Comparison of ENCODE assay signal across 8 cellular contexts in the genomic region with DNA sequence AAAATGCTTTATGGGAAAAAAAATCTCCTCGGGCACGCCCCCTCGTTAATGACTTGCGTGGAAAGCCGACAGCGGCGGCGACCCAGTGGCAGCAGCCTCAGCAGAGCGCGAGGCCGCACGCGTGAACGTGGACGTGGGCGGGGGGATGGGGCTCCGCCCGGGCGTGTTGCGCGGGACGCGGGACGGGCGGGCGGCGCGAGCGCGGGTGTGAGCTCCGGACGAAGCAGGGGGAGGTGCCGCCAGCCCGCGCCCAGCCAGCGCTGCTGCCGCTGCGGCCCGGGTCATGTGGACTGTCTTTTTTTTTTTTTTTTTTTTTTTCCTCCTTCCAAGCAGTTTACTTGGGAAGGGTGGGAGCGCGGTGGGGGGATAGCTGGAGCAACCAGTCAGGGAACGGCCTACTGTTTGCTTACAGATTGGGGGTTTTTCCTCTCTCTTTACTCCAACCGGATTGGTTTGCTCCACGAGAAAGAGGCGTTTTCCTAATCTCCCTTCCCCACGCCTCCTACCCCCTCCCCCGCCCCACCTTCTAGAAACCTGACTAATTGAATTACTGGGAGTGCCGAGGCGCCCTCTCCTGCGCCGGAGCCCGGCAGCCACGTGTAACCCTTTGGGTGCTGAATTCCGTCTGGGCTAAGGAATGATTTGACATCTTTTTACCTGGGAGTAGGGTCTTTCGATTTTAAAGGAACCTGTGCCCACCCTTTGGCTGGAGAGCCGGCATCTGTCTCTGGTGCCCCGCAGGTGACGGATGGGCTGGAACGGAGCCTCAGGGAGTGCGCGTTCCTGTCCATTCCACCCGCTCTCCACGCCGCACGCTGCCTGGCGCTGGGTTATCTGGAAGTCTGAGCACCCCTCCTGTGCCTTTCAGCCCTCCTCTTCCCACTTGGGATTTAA. TPM values are rescaled to one million over a fixed set of nuclear protein-coding genes. Genes with fewer than 3 reads are reported as not detected.
DNase-seq lines count a peak whose midpoint lies in the region; ATAC-seq and TF ChIP-seq lines count a peak whose summit lies in the region.

No MANE protein-coding gene starts in this region.

- POLR2A ChIA-PET in activated naive CD8-positive, alpha-beta T cell treated with anti-CD3 and anti-CD28 coated beads, Interleukin-2, amount 10 ng/mL, durations not matched to agents 7 days and 5 days (lab: Charles Lee) = interaction anchor here (0.7 kb wide), 3 partner anchors 9 to 393 kb away, joined by 4 to 6 read pairs (median 4); no protein-coding TSS in a partner anchor

- peak overlapping the region; percentile 75 for H3K4me3 Mint-ChIP-seq in activated naive CD8-positive, alpha-beta T cell treated with anti-CD3 and anti-CD28 coated beads, Interleukin-2, amount 10 ng/mL, durations not matched to agents 7 days and 5 days
- H3K4me3 Mint-ChIP-seq in neural crest cell = peak overlapping the region; percentile 90

- ATAC-seq in HG02981 (IDR thresholded peaks at IDR 0.05; ENCODE audit: unreplicated experiment) = peak; percentile 22
- no peak for ATAC-seq in activated naive CD8-positive, alpha-beta T cell treated with anti-CD3 and anti-CD28 coated beads, Interleukin-2, amount 10 ng/mL, durations not matched to agents 7 days and 5 days (ENCODE audit: low read depth)

- H3K9me3 Mint-ChIP-seq in activated naive CD8-positive, alpha-beta T cell treated with anti-CD3 and anti-CD28 coated beads, Interleukin-2, amount 10 ng/mL, durations not matched to agents 7 days and 5 days = no peaks in the 10 kb centered on the region
- no peaks in the 10 kb centered on the region for H3K9me3 Mint-ChIP-seq in neural crest cell

- DNase-seq in Caki2 (ENCODE audit: low read depth) (peak; percentile 98), NCI-H526 (lab: John Stamatoyannopoulos, UW) (peak; percentile 92 to 93), glomerular visceral epithelial cell (ENCODE audit: extremely low spot score) (peak; percentile 99), neural crest cell (ENCODE audit: low read depth, low spot score) (peak; percentile 69), KG1 (lab: John Stamatoyannopoulos, UW) (no peak), SKM-1 treated with dmso at 0.1 percent for 144 hours (lab: John Stamatoyannopoulos, UW; ENCODE audit: unreplicated experiment) (no peak)
- DNase-seq in activated naive CD8-positive, alpha-beta T cell treated with anti-CD3 and anti-CD28 coated beads, Interleukin-2, amount 10 ng/mL, durations not matched to agents 7 days and 5 days = peak; percentile 42

- H3K4me1 Mint-ChIP-seq in activated naive CD8-positive, alpha-beta T cell treated with anti-CD3 and anti-CD28 coated beads, Interleukin-2, amount 10 ng/mL, durations not matched to agents 7 days and 5 days = peaks cover 28% of the 10 kb centered on the region
- peaks cover 16% of the 10 kb centered on the region for H3K4me1 Mint-ChIP-seq in neural crest cell

- TF ChIP-seq CTCF in neural crest cell (conservative IDR thresholded peaks at IDR 0.05) = no peak

- no peaks in the 10 kb centered on the region for H3K36me3 Mint-ChIP-seq in activated naive CD8-positive, alpha-beta T cell treated with anti-CD3 and anti-CD28 coated beads, Interleukin-2, amount 10 ng/mL, durations not matched to agents 7 days and 5 days
- no peaks in the 10 kb centered on the region for H3K36me3 Mint-ChIP-seq in neural crest cell (ENCODE audit: low read depth)

- peaks cover 82% of the 10 kb centered on the region for H3K27me3 Mint-ChIP-seq in activated naive CD8-positive, alpha-beta T cell treated with anti-CD3 and anti-CD28 coated beads, Interleukin-2, amount 10 ng/mL, durations not matched to agents 7 days and 5 days
- no peaks in the 10 kb centered on the region for H3K27me3 Mint-ChIP-seq in neural crest cell (ENCODE audit: low read depth)

- in situ Hi-C loops in Caki2 (cut with HindIII; ENCODE audit: low pct_unique_long_range_greater_than_20kb, low sequenced_read_pairs) = no loop called here

- no peak overlapping the region for H3K27ac Mint-ChIP-seq in activated naive CD8-positive, alpha-beta T cell treated with anti-CD3 and anti-CD28 coated beads, Interleukin-2, amount 10 ng/mL, durations not matched to agents 7 days and 5 days
- peak overlapping the region; percentile 95 for H3K27ac Mint-ChIP-seq in neural crest cell (ENCODE audit: unreplicated experiment)

RNA-seq across cellular contexts. Expression of gene EFNA5, which starts 1.7 kb away (rescaled TPM):
- 9.8 and 12.0 TPM in 2 replicates for total RNA-seq in Caki2 (2014; rRNA removed; shearing (Covaris generic); ENCODE audit: low replicate concordance)
- total RNA-seq in activated naive CD8-positive, alpha-beta T cell treated with anti-CD3 and anti-CD28 coated beads, Interleukin-2, amount 10 ng/mL, durations not matched to agents 7 days and 5 days = not detected
- total RNA-seq in neural crest cell = 42.2 and 43.0 TPM in 2 replicates

Comparison
In these comparisons a context has a peak if more than half of its experiments do, and no peak if none do; other contexts are left out.
1. DNase-seq: peak in Caki2 (single experiment), NCI-H526 (2 of 2), activated naive CD8-positive, alpha-beta T cell treated with anti-CD3 and anti-CD28 coated beads, Interleukin-2, amount 10 ng/mL, durations not matched to agents 7 days and 5 days (single experiment), glomerular visceral epithelial cell (single experiment) and neural crest cell (single experiment); none in KG1 (single experiment) and SKM-1 treated with dmso at 0.1 percent for 144 hours (single experiment).